ENCODE assay signal across 20 cellular contexts in the genomic region with DNA sequence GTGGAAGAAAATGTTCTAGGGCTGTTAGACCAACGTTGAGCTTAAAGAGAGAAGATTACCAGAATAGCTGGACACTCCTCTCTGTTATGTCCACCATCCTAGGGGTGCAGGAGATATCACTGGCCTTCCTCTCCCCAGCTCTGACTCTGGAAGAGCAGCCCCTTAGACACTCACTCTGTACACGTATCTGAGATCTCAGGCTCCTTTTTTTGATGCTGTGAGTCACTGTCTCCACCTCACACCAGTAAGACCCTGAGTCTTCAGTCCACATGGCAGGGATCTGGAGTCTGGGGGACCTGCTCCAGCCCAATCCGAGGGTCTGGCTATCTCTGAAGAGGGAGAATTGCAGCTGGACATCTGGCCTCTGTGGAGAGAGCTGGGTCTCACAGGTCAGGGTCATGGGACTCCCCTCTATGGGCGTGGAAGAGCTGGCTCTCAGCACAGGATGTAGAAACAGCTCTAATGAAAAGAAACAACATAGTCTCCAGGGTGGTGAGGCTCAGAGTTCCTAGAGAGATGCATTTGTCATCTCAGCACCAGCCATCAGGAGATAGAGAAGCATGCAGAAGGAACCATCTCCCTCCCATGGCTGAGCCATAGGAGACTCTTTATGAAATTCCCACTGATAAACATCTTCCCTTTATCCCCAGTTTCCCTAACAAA. TPM values are rescaled to one million over a fixed set of nuclear protein-coding genes. Genes with fewer than 3 reads are reported as not detected.
"Had no signal": no experiment of that assay in that cellular context is flagged by ENCODE, and none has a peak within 500 bp of the region (broad histone marks: within the 10 kb centered on the region; RNA-seq: fewer than 3 reads in every experiment).

No MANE protein-coding gene starts in this region.

- H3K27ac Mint-ChIP-seq: activated CD4-positive, alpha-beta memory T cell treated with anti-CD3 and anti-CD28 coated beads, Interleukin-2, amount 10 ng/mL, durations not matched to agents 7 days and 5 days; activated CD4-positive, alpha-beta T cell treated with anti-CD3 and anti-CD28 coated beads for 36 hours; activated naive CD8-positive, alpha-beta T cell; nephron; progenitor cell of endocrine pancreas had no signal

- DNase-seq: activated CD4-positive, alpha-beta memory T cell treated with anti-CD3 and anti-CD28 coated beads, Interleukin-2, amount 10 ng/mL, durations not matched to agents 7 days and 5 days; activated CD4-positive, alpha-beta T cell treated with anti-CD3 and anti-CD28 coated beads for 36 hours; activated gamma-delta T cell; anterior cingulate cortex; dorsolateral prefrontal cortex; glutamatergic neuron; left cardiac atrium; lower lobe of right lung; occipital lobe; right cardiac atrium; small intestine; stimulated activated naive CD4-positive, alpha-beta T cell; upper lobe of right lung had no signal

- H3K4me1 Mint-ChIP-seq: activated CD4-positive, alpha-beta memory T cell treated with anti-CD3 and anti-CD28 coated beads, Interleukin-2, amount 10 ng/mL, durations not matched to agents 7 days and 5 days; nephron had no signal

- H3K9me3 Mint-ChIP-seq: activated CD4-positive, alpha-beta memory T cell treated with anti-CD3 and anti-CD28 coated beads, Interleukin-2, amount 10 ng/mL, durations not matched to agents 7 days and 5 days; nephron had no signal

- H3K9me3 ChIP-seq: lower lobe of right lung, upper lobe of right lung had no signal

- H3K4me3 Mint-ChIP-seq: activated CD4-positive, alpha-beta memory T cell treated with anti-CD3 and anti-CD28 coated beads, Interleukin-2, amount 10 ng/mL, durations not matched to agents 7 days and 5 days; activated CD4-positive, alpha-beta T cell treated with anti-CD3 and anti-CD28 coated beads for 36 hours; activated naive CD8-positive, alpha-beta T cell; nephron had no signal

- H3K4me3 ChIP-seq: dorsolateral prefrontal cortex, lower lobe of right lung, upper lobe of right lung had no signal

- H3K4me1 ChIP-seq: lower lobe of right lung, upper lobe of right lung had no signal

- ATAC-seq: activated CD4-positive, alpha-beta T cell treated with anti-CD3 and anti-CD28 coated beads for 36 hours; esophagus mucosa; left cardiac atrium; lower lobe of right lung; right cardiac atrium; upper lobe of right lung had no signal

- H3K36me3 Mint-ChIP-seq: activated naive CD8-positive, alpha-beta T cell had no signal

- H3K36me3 ChIP-seq: lower lobe of right lung, upper lobe of right lung had no signal

- H3K27ac ChIP-seq: dorsolateral prefrontal cortex, lower lobe of right lung, upper lobe of right lung had no signal

RNA-seq across cellular contexts. Expression of gene FCRL3, which starts 3.5 kb away (rescaled TPM):
- total RNA-seq: chondrocyte, fibroblast of villous mesenchyme, occipital lobe, progenitor cell of endocrine pancreas, temporal lobe had no signal
- polyA plus RNA-seq: right cardiac atrium had no signal
